Comparison of ENCODE assay signal across 8 cellular contexts in the genomic region with DNA sequence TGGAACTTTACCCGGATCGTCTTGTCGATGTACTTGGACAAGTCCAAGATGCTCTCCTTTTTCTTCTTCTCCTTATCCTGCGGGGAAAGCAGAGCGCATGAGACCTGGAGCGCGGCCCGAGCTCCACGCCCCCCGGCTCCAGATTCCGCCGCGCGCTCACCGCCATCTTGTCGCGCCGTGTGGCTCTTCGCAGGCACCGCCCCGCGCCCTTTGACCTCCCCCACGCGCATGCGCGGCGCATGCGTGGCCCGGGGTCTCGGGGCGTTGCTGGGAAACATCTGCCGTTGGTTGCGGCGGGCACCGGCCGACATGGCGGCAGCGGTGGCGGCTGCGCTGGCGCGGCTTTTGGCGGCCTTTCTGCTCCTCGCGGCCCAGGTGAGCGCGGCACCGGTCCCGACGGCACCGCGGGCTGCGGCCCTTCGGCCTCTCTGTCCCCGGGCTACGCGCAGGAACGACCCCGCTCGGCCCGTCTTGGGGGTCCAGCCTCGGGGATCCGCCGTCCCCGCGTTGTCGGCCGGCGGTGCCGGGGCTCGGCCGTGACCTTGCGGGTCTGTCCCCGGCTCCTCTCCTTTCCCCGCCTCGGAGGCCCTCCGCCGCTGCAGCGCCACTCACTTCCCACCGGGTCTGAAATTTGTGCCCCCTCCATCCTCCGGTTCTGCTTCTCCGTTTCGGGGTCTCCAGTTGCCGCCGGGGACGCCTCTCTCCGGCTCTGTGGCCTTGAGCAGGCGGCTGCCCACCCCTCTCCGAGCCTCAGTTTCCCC. TPM values are rescaled to one million over a fixed set of nuclear protein-coding genes. Genes with fewer than 3 reads are reported as not detected.
DNase-seq lines count a peak whose midpoint lies in the region; ATAC-seq and TF ChIP-seq lines count a peak whose summit lies in the region.

TSS of gene LSM7 (minus strand) at position 186 of the 761 bp plus-strand sequence. CDS start at position 166, 20 bp downstream.
A gene with protein sequence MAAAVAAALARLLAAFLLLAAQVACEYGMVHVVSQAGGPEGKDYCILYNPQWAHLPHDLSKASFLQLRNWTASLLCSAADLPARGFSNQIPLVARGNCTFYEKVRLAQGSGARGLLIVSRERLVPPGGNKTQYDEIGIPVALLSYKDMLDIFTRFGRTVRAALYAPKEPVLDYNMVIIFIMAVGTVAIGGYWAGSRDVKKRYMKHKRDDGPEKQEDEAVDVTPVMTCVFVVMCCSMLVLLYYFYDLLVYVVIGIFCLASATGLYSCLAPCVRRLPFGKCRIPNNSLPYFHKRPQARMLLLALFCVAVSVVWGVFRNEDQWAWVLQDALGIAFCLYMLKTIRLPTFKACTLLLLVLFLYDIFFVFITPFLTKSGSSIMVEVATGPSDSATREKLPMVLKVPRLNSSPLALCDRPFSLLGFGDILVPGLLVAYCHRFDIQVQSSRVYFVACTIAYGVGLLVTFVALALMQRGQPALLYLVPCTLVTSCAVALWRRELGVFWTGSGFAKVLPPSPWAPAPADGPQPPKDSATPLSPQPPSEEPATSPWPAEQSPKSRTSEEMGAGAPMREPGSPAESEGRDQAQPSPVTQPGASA (plus strand): TSS at position 284 of the 761 bp plus-strand sequence. CDS start 26 bp downstream, at position 310.

- TF ChIP-seq CTCF in HL-60 (IDR thresholded peaks at IDR 0.05; ENCODE audit: insufficient read depth, low read length), result no peak

- POLR2A ChIA-PET in activated CD8-positive, alpha-beta memory T cell treated with anti-CD3 and anti-CD28 coated beads for 36 hours (lab: Charles Lee), result interaction anchor here (0.6 to 1.4 kb wide), 5 partner anchors 12 to 245 kb away, joined by 3 to 5 read pairs (median 3); partner anchors contain the start of gene TIMM13

- H3K36me3 Mint-ChIP-seq in memory B cell, result peaks cover 9% of the 10 kb centered on the region

- CTCF ChIA-PET in activated CD8-positive, alpha-beta memory T cell treated with anti-CD3 and anti-CD28 coated beads for 36 hours (lab: Charles Lee), result interaction anchor here (0.6 to 1.7 kb wide), 6 partner anchors 25 to 308 kb away, joined by 3 to 5 read pairs (median 3); no protein-coding TSS in a partner anchor

- peak within 1 kb of the TSS; percentile 95 for H3K27ac Mint-ChIP-seq in memory B cell

- peaks cover 68% of the 10 kb centered on the region for H3K4me1 Mint-ChIP-seq in memory B cell

- DNase-seq in AG20443 (ENCODE audit: low spot score) (peak; percentile 100), GM19238 (ENCODE audit: insufficient read length, low spot score) (peak; percentile 96), HL-60 (ENCODE audit: low read depth in 1 of 2, low spot score in 1 of 2) (peak; percentile 89), NOMO-1 (lab: John Stamatoyannopoulos, UW; ENCODE audit: unreplicated experiment in 2 of 2) (peak; percentile 72 to 95), memory B cell (ENCODE audit: low spot score in 2 of 2) (peak; percentile 91 to 93)
- peak; percentile 86 to 90 (median 89) for DNase-seq in effector memory CD4-positive, alpha-beta T cell
- DNase-seq in stimulated activated CD4-positive, alpha-beta T cell treated with anti-CD3 and anti-CD28 coated beads, TNF-alpha, amount 100 ng/mL, for 48 hours (ENCODE audit: low read depth in 3 of 3), result peak; percentile 83 to 87 (median 86)

- H3K4me1 ChIP-seq in effector memory CD4-positive, alpha-beta T cell (ENCODE audit: control insufficient read depth, insufficient read depth, low read length, poor library complexity, severe bottlenecking), result peaks cover 29% of the 10 kb centered on the region

- peak within 1 kb of the TSS; percentile 75 for H3K27ac ChIP-seq in HL-60 (replicated peaks)
- H3K27ac ChIP-seq in effector memory CD4-positive, alpha-beta T cell (ENCODE audit: insufficient read depth, low read length, poor library complexity, severe bottlenecking), result peak within 1 kb of the TSS; percentile 74

- H3K36me3 ChIP-seq in effector memory CD4-positive, alpha-beta T cell (ENCODE audit: control insufficient read depth, insufficient read depth, low read length), result peaks cover 15% of the 10 kb centered on the region

- H3K27me3 ChIP-seq in HL-60 (ENCODE audit: insufficient read depth, poor library complexity, severe bottlenecking), result no peaks in the 10 kb centered on the region
- no peaks in the 10 kb centered on the region for H3K27me3 ChIP-seq in effector memory CD4-positive, alpha-beta T cell (replicated peaks; ENCODE audit: control insufficient read depth, insufficient read depth, low read length, poor library complexity, severe bottlenecking)

- H3K9me3 ChIP-seq in effector memory CD4-positive, alpha-beta T cell (ENCODE audit: control insufficient read depth, low read length), result no peaks in the 10 kb centered on the region

- H3K4me3 ChIP-seq in HL-60 (replicated peaks; ENCODE audit: insufficient read depth, low read length), result peak within 1 kb of the TSS; percentile 88
- H3K4me3 ChIP-seq in effector memory CD4-positive, alpha-beta T cell (ENCODE audit: insufficient read depth, low read depth, low read length, poor library complexity, severe bottlenecking), result peak within 1 kb of the TSS; percentile 92

- H3K27me3 Mint-ChIP-seq in memory B cell, result no peaks in the 10 kb centered on the region

- peak; percentile 53 for ATAC-seq in memory B cell (ENCODE audit: low read depth)

- H3K9me3 Mint-ChIP-seq in memory B cell, result no peaks in the 10 kb centered on the region

- H3K4me3 Mint-ChIP-seq in memory B cell, result peak within 1 kb of the TSS; percentile 94

RNA-seq across cellular contexts. Expression of gene LSM7, which starts in this region (rescaled TPM):
- 100 to 1,000 TPM; 170 to 175 TPM for total RNA-seq in activated CD8-positive, alpha-beta memory T cell treated with anti-CD3 and anti-CD28 coated beads for 36 hours

RNA-seq across cellular contexts. Expression of the second gene that starts in this region (rescaled TPM):
- total RNA-seq in activated CD8-positive, alpha-beta memory T cell treated with anti-CD3 and anti-CD28 coated beads for 36 hours, result 10 to 100 TPM; 44.5 to 45.0 TPM

Comparison
In these comparisons a context has a peak if more than half of its experiments do, and no peak if none do; other contexts are left out.
1. Peak in every context shown above with its lines: DNase-seq, ATAC-seq, H3K4me3 ChIP-seq and H3K27ac ChIP-seq.